ENCODE assay signal across 8 cellular contexts in the genomic region with DNA sequence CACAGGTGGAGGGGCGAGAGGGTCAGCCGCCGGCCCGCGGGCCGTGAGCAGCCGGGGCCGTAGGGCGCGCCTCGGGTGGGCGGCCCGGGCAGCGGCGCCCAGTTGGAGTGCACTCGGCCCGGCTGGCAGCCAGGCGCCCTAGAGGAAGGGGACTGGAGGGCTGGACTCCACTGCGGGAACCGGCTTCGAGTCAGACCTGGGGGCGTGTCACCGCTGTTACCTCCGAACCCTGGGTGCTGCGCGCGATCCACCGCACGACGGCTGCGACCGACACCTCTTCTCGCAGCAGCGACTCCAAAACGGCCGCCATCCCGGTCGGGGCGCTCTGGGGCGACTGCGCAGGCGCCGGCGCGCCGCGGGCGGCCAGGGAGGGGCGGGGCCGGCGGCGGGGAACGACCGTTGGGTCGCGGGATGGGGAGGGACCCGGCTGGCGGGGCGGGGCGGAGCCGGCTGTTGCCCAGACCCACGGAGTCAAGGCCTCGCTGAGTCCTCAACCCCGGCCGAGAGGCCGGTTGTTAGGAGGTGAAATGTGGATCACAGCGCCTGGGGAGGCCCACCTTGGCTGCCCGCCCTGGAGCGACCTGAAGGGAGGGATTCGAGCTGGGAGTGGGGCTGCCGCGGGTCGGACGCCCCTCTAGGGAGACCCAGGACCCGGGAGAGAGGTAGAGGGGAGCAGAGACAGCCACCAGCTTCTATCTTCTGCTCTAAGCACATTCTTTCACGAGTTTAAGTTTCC. TPM values are rescaled to one million over a fixed set of nuclear protein-coding genes. Genes with fewer than 3 reads are reported as not detected.
A peak's percentile ranks its signal among the peaks of the same experiment; 100 is the strongest.
DNase-seq lines count a peak whose midpoint lies in the region.

A gene with protein sequence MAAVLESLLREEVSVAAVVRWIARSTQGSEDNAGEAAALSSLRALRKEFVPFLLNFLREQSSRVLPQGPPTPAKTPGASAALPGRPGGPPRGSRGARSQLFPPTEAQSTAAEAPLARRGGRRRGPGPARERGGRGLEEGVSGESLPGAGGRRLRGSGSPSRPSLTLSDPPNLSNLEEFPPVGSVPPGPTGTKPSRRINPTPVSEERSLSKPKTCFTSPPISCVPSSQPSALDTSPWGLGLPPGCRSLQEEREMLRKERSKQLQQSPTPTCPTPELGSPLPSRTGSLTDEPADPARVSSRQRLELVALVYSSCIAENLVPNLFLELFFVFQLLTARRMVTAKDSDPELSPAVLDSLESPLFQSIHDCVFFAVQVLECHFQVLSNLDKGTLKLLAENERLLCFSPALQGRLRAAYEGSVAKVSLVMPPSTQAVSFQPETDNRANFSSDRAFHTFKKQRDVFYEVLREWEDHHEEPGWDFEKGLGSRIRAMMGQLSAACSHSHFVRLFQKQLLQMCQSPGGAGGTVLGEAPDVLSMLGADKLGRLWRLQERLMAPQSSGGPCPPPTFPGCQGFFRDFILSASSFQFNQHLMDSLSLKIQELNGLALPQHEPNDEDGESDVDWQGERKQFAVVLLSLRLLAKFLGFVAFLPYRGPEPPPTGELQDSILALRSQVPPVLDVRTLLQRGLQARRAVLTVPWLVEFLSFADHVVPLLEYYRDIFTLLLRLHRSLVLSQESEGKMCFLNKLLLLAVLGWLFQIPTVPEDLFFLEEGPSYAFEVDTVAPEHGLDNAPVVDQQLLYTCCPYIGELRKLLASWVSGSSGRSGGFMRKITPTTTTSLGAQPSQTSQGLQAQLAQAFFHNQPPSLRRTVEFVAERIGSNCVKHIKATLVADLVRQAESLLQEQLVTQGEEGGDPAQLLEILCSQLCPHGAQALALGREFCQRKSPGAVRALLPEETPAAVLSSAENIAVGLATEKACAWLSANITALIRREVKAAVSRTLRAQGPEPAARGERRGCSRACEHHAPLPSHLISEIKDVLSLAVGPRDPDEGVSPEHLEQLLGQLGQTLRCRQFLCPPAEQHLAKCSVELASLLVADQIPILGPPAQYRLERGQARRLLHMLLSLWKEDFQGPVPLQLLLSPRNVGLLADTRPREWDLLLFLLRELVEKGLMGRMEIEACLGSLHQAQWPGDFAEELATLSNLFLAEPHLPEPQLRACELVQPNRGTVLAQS (minus strand): TSS at position 336 of the 736 bp plus-strand sequence. CDS start 26 bp downstream, at position 310.

- peak within 1 kb of the TSS; percentile 91 for H2AFZ ChIP-seq in neuron (ENCODE audit: low read depth, low read length)

- H3K9me3 ChIP-seq in SJSA1 (replicated peaks) (0 out of 2 replicates have a peak, but pooled peaks cover 2% of the 10 kb centered on the region), neuron (ENCODE audit: low read length) (no peaks in the 10 kb centered on the region), stomach smooth muscle (ENCODE audit: control insufficient read depth in 2 of 2, low read length in 2 of 2) (no peaks in the 10 kb centered on the region)

- peaks cover 22% of the 10 kb centered on the region for H3K4me1 ChIP-seq in SJSA1 (replicated peaks)
- H3K4me1 ChIP-seq in neuron (ENCODE audit: insufficient read depth, low read length), result peaks cover 10% of the 10 kb centered on the region
- peaks cover 27% of the 10 kb centered on the region for H3K4me1 ChIP-seq in stomach smooth muscle (ENCODE audit: control insufficient read depth, insufficient read depth, low read length)

- peak; percentile 88 for DNase-seq in EL
- peak; percentile 70 for DNase-seq in GOT3 (lab: John Stamatoyannopoulos, UW)
- peak; percentile 92 for DNase-seq in LoVo (ENCODE audit: low spot score)
- DNase-seq in SJSA1 (ENCODE audit: low read depth in 1 of 2, low spot score in 2 of 2), result peak; percentile 85 to 94
- peak; percentile 88 for DNase-seq in activated gamma-delta T cell treated with anti-CD3 and anti-CD28 coated beads, Interleukin-2, amount 50 U/mL, for 16 hours (ENCODE audit: low read depth)
- peak; percentile 64 for DNase-seq in foreskin melanocyte

- H3K36me3 ChIP-seq in SJSA1 (peaks cover 50% of the 10 kb centered on the region), neuron (ENCODE audit: insufficient read depth, low read length) (peaks cover 30% of the 10 kb centered on the region), stomach smooth muscle (ENCODE audit: control insufficient read depth in 2 of 2, insufficient read depth in 2 of 2, low read length in 2 of 2) (peaks cover 19 to 21% of the 10 kb centered on the region in 2 donors)

- peak within 1 kb of the TSS; percentile 89 to 90 for H3K9ac ChIP-seq in stomach smooth muscle (ENCODE audit: low read length in 2 of 2)

- H3K27me3 ChIP-seq in SJSA1 (replicated peaks) (no peaks in the 10 kb centered on the region), neuron (ENCODE audit: insufficient read depth, low read length) (no peaks in the 10 kb centered on the region), stomach smooth muscle (ENCODE audit: control insufficient read depth in 1 of 2, insufficient read depth in 2 of 2, low read length in 2 of 2) (no peaks in the 10 kb centered on the region)

- peak within 1 kb of the TSS; percentile 97 for H3K4me3 ChIP-seq in SJSA1
- H3K4me3 ChIP-seq in neuron (ENCODE audit: low read length), result peak within 1 kb of the TSS; percentile 66
- H3K4me3 ChIP-seq in stomach smooth muscle (ENCODE audit: low read length in 2 of 2), result peak within 1 kb of the TSS; percentile 74 to 86

- H3K27ac ChIP-seq in SJSA1, result peak within 1 kb of the TSS; percentile 85
- H3K27ac ChIP-seq in stomach smooth muscle (ENCODE audit: low read length), result peak within 1 kb of the TSS; percentile 86

RNA-seq across cellular contexts. Expression of the gene that starts here (rescaled TPM):
- 13.0 and 15.9 TPM in 2 replicates for total RNA-seq in SJSA1 (2014; rRNA removed; shearing (Covaris generic))

Comparison
In these comparisons a context has a peak if more than half of its experiments do, and no peak if none do; other contexts are left out.
1. Peak in every context shown above with its lines: DNase-seq, H3K4me3 ChIP-seq and H3K27ac ChIP-seq.